8 cellular contexts compared by ENCODE assay signal in the genomic region with DNA sequence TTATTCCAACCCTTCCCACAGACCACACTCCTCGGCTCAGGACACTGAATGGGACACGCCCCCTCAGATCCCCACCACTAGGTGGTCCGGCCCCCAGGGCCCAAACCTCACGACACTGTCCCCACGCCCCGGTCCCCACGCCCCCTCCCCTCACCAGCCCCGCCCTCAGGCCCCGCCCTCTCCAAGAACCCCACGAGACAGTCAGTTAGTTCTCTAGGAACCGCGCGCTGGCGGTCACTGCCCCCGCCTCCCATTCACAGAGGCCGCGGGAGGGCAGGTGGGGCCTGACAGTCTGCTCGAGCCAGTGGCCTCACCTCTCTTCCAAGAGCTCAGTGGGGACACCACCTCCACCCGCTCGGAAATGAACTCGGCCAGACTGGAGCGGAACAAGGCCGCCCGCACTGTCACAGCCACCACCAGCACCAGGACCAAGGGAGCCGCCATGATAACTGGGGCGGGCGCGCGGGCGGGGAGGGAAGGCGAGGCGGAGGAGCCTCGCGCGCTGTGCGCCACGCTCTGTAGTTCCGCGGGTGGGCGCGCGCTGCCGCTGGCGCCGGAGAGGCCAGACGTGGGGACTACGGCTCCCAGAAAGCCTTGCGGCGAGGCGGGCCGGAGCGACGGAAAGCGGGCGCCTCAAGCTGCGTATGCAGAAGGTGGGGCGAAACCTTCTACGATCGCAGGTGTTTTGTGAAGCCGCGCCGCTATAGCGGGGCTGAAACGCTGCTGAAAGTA. TPM values are rescaled to one million over a fixed set of nuclear protein-coding genes. Genes with fewer than 3 reads are reported as not detected.
A peak's percentile ranks its signal among the peaks of the same experiment; 100 is the strongest.
DNase-seq lines count a peak whose midpoint lies in the region; ATAC-seq, FAIRE-seq and TF ChIP-seq lines count a peak whose summit lies in the region.

A gene with protein sequence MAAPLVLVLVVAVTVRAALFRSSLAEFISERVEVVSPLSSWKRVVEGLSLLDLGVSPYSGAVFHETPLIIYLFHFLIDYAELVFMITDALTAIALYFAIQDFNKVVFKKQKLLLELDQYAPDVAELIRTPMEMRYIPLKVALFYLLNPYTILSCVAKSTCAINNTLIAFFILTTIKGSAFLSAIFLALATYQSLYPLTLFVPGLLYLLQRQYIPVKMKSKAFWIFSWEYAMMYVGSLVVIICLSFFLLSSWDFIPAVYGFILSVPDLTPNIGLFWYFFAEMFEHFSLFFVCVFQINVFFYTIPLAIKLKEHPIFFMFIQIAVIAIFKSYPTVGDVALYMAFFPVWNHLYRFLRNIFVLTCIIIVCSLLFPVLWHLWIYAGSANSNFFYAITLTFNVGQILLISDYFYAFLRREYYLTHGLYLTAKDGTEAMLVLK (minus strand): TSS at position 451 of the 732 bp plus-strand sequence. CDS start 7 bp downstream, at position 444.

- intact Hi-C loops in colonic mucosa (cut with DNase I): no loop called here
- intact Hi-C loops in left colon (cut with DNase I, micrococcal nuclease): no loop called here

- POLR2A ChIA-PET in BJ (lab: Charles Lee): no interaction called here

- H3K9ac ChIP-seq in colonic mucosa (ENCODE audit: low read depth in 2 of 2, low read length in 2 of 2): peak within 1 kb of the TSS; percentile 61 to 76

- peak; percentile 91 for FAIRE-seq in GM19239 (lab: Jason Lieb, UNC)

- H3K4me1 ChIP-seq in colonic mucosa: peaks cover 3% of the 10 kb centered on the region

- CTCF ChIA-PET in BJ (lab: Yijun Ruan, JAX): interaction anchor here (0.6 to 1.3 kb wide), 5 partner anchors 22 to 364 kb away, joined by 3 read pairs; no protein-coding TSS in a partner anchor

- peak within 1 kb of the TSS; percentile 63 for H3K27ac ChIP-seq in colonic mucosa

- DNase-seq in BJ (ENCODE audit: low read depth): peak; percentile 66
- peak; percentile 91 for DNase-seq in GM19239 (ENCODE audit: insufficient read length, low spot score)
- peak; percentile 87 for DNase-seq in NCI-H524 treated with DMSO at 0.1 percent for 48 hours (lab: John Stamatoyannopoulos, UW)
- peak; percentile 97 for DNase-seq in activated CD4-positive, alpha-beta T cell treated with anti-CD3 and anti-CD28 coated beads for 48 hours
- DNase-seq in colonic mucosa: peak; percentile 97
- DNase-seq in left colon: peak; percentile 95 to 97
- peak; percentile 96 for DNase-seq in stimulated activated CD4-positive, alpha-beta T cell treated with anti-CD3 and anti-CD28 coated beads, Interleukin-1b, Interleukin-23, amount 100 ng/mL, for 48 hours

- no peak for TF ChIP-seq CTCF in BJ (IDR thresholded peaks at IDR 0.05; ENCODE audit: insufficient read depth, low read depth, low read length)
- TF ChIP-seq CTCF in colonic mucosa (IDR thresholded peaks at IDR 0.05): no peak

- H3K36me3 ChIP-seq in BJ (ENCODE audit: control insufficient read depth, insufficient read depth, low read length): no peaks in the 10 kb centered on the region
- H3K36me3 ChIP-seq in colonic mucosa: no peaks in the 10 kb centered on the region

- no peaks in the 10 kb centered on the region for H3K9me3 ChIP-seq in colonic mucosa

- H3K4me3 ChIP-seq in BJ (ENCODE audit: low read depth, low read length) (peak within 1 kb of the TSS; percentile 72), colonic mucosa (peak within 1 kb of the TSS; percentile 64)

- no peaks in the 10 kb centered on the region for H3K27me3 ChIP-seq in BJ (ENCODE audit: control insufficient read depth, insufficient read depth, low read length)
- no peaks in the 10 kb centered on the region for H3K27me3 ChIP-seq in colonic mucosa

- ATAC-seq in HG03457 (IDR thresholded peaks at IDR 0.05; ENCODE audit: unreplicated experiment) (peak; percentile 95), left colon (peak; percentile 97)

RNA-seq across cellular contexts. Expression of the gene that starts here (rescaled TPM):
- polyA plus RNA-seq in BJ (2011; rRNA removed): 35.2 and 45.3 TPM in 2 replicates
- polyA minus RNA-seq in BJ (2011; rRNA and poly(A)+ RNA removed): 17.4 and 27.3 TPM in 2 replicates
- total RNA-seq in colonic mucosa: 10 to 100 TPM; 22.3 to 32.6 TPM
- 10 to 100 TPM; 20.7 to 26.4 TPM for total RNA-seq in left colon

Comparison
In these comparisons a context has a peak if more than half of its experiments do, and no peak if none do; other contexts are left out.
1. Peak in every context shown above with its lines: DNase-seq, ATAC-seq, H3K4me3 ChIP-seq and H3K27ac ChIP-seq.